9 cellular contexts compared by ENCODE assay signal in the genomic region with DNA sequence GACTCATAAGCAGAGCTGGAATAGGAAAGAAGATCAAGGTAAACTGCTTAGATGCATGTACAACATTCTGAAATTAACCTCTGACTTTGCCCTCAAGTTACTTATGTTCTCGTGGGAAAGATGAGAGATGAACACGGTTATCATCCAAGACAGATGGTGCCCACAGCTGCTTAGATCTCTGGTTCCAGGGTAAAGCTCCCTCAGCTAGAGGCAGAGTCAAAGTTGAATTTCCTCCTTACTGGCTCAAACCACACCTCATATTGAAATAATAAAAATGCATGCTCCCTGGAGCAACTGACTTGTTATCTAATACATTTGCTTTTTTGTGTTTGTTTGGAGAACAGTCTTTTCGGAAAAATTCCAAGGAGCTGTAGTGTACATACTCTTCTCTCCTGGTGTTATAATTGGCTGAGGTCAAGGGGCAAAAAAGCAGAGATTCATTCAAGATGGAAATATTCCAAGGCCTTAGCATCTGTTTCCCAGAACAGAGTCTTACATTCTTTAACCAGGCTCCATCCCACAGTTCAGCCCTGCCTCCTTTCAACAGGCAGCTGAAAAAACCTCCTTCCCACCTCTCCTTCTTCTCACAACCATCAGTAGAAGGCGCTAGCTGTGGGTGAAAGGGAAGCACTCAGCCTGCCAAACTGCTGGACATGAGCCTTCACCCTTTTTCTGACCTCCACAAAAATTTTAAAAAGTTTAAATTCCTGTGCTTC. TPM values are rescaled to one million over a fixed set of nuclear protein-coding genes. Genes with fewer than 3 reads are reported as not detected.
DNase-seq lines count a peak whose midpoint lies in the region; ATAC-seq and TF ChIP-seq lines count a peak whose summit lies in the region.
"Had no signal": no experiment of that assay in that cellular context is flagged by ENCODE, and none has a peak within 500 bp of the region (broad histone marks: within the 10 kb centered on the region; RNA-seq: fewer than 3 reads in every experiment).

No MANE protein-coding gene starts in this region.

- peak overlapping the region; percentile 21 to 78 (median 42) for H3K27ac ChIP-seq in Peyer's patch
- H3K27ac ChIP-seq in CD8-positive, alpha-beta T cell (ENCODE audit: low read depth, low read length), result no peak overlapping the region

- intact Hi-C loops in CD8-positive, alpha-beta T cell (cut with DNase I, micrococcal nuclease), result no loop called here
- intact Hi-C loops in activated T-helper 2 cell treated with anti-CD3 and anti-CD28 coated beads, Interferon-gamma antibody, Interleukin-2, Interleukin-4, amounts not matched to agents 10 μg/mL and 5 μg/mL and 100 μg/mL, durations not matched to agents 14 hours and 24 hours and 36 hours (cut with micrococcal nuclease), result no loop called here

- H3K36me3 ChIP-seq in Peyer's patch, result no peaks in the 10 kb centered on the region
- H3K36me3 ChIP-seq in CD8-positive, alpha-beta T cell (ENCODE audit: insufficient read depth, low read length), result no peaks in the 10 kb centered on the region

- no peaks in the 10 kb centered on the region for H3K9me3 Mint-ChIP-seq in CD8-positive, alpha-beta T cell
- H3K9me3 Mint-ChIP-seq in activated T-helper 2 cell treated with anti-CD3 and anti-CD28 coated beads, Interferon-gamma antibody, Interleukin-2, Interleukin-4, amounts not matched to agents 10 μg/mL and 5 μg/mL and 100 μg/mL, durations not matched to agents 14 hours and 24 hours and 36 hours, result no peaks in the 10 kb centered on the region

- CTCF ChIA-PET in CD8-positive, alpha-beta T cell (lab: Charles Lee), result no interaction called here

- no peaks in the 10 kb centered on the region for H3K4me1 ChIP-seq in Peyer's patch
- H3K4me1 ChIP-seq in CD8-positive, alpha-beta T cell (ENCODE audit: insufficient read depth, low read length), result no peaks in the 10 kb centered on the region

- H3K27me3 ChIP-seq in Peyer's patch, result no peaks in the 10 kb centered on the region
- H3K27me3 ChIP-seq in CD8-positive, alpha-beta T cell (ENCODE audit: insufficient read depth, low read length), result no peaks in the 10 kb centered on the region

- TF ChIP-seq POLR2A in Peyer's patch (IDR thresholded peaks at IDR 0.05), result no peak

- peak; percentile 86 for ATAC-seq in omental fat pad (ENCODE audit: low FRiP score)
- ATAC-seq in CD8-positive, alpha-beta T cell, result no peak
- ATAC-seq in HG03521 (IDR thresholded peaks at IDR 0.05; ENCODE audit: unreplicated experiment), result no peak
- ATAC-seq: K562 had no signal

- peaks cover 8% of the 10 kb centered on the region for H3K27me3 Mint-ChIP-seq in CD8-positive, alpha-beta T cell (ENCODE audit: low read depth)
- peaks cover 4% of the 10 kb centered on the region for H3K27me3 Mint-ChIP-seq in activated T-helper 2 cell treated with anti-CD3 and anti-CD28 coated beads, Interferon-gamma antibody, Interleukin-2, Interleukin-4, amounts not matched to agents 10 μg/mL and 5 μg/mL and 100 μg/mL, durations not matched to agents 14 hours and 24 hours and 36 hours (ENCODE audit: low read depth)

- TF ChIP-seq CTCF in Peyer's patch (IDR thresholded peaks at IDR 0.05), result no peak
- peak; percentile 55 for TF ChIP-seq CTCF in fibroblast of the aortic adventitia (IDR thresholded peaks at IDR 0.05; ENCODE audit: insufficient read depth, low read length)
- TF ChIP-seq CTCF in omental fat pad (IDR thresholded peaks at IDR 0.05), result no peak
- no peak for TF ChIP-seq CTCF in CD8-positive, alpha-beta T cell (IDR thresholded peaks at IDR 0.05)

- DNase-seq in AG08395 (ENCODE audit: low spot score) (peak; percentile 54), Peyer's patch (peak in 1 of 3 donors; percentile 47), fibroblast of the aortic adventitia (ENCODE audit: low read depth) (peak; percentile 99), omental fat pad (ENCODE audit: low spot score) (no peak)
- DNase-seq in CD8-positive, alpha-beta T cell, result no peak
- no peak for DNase-seq in stimulated activated CD8-positive, alpha-beta memory T cell treated with anti-CD3 and anti-CD28 coated beads, Interleukin-4, amount 100 ng/mL, for 48 hours
- DNase-seq in activated T-helper 2 cell treated with anti-CD3 and anti-CD28 coated beads, Interferon-gamma antibody, Interleukin-2, Interleukin-4, amounts not matched to agents 10 μg/mL and 5 μg/mL and 100 μg/mL, durations not matched to agents 14 hours and 24 hours and 36 hours (ENCODE audit: low spot score), result no peak

- POLR2A ChIA-PET in CD8-positive, alpha-beta T cell (lab: Charles Lee), result no interaction called here

- no peak overlapping the region for H3K27ac Mint-ChIP-seq in CD8-positive, alpha-beta T cell
- H3K27ac Mint-ChIP-seq in activated T-helper 2 cell treated with anti-CD3 and anti-CD28 coated beads, Interferon-gamma antibody, Interleukin-2, Interleukin-4, amounts not matched to agents 10 μg/mL and 5 μg/mL and 100 μg/mL, durations not matched to agents 14 hours and 24 hours and 36 hours, result no peak overlapping the region

- H3K4me3 ChIP-seq in Peyer's patch (no peak overlapping the region), fibroblast of the aortic adventitia (ENCODE audit: low read depth, low read length) (no peak overlapping the region)
- H3K4me3 ChIP-seq in CD8-positive, alpha-beta T cell (ENCODE audit: low read depth, low read length), result no peak overlapping the region
- H3K4me3 ChIP-seq: K562 had no signal

- no peaks in the 10 kb centered on the region for H3K36me3 Mint-ChIP-seq in CD8-positive, alpha-beta T cell
- H3K36me3 Mint-ChIP-seq in activated T-helper 2 cell treated with anti-CD3 and anti-CD28 coated beads, Interferon-gamma antibody, Interleukin-2, Interleukin-4, amounts not matched to agents 10 μg/mL and 5 μg/mL and 100 μg/mL, durations not matched to agents 14 hours and 24 hours and 36 hours (ENCODE audit: low read depth), result no peaks in the 10 kb centered on the region

- H3K4me1 Mint-ChIP-seq in CD8-positive, alpha-beta T cell (ENCODE audit: low read depth), result no peaks in the 10 kb centered on the region
- no peaks in the 10 kb centered on the region for H3K4me1 Mint-ChIP-seq in activated T-helper 2 cell treated with anti-CD3 and anti-CD28 coated beads, Interferon-gamma antibody, Interleukin-2, Interleukin-4, amounts not matched to agents 10 μg/mL and 5 μg/mL and 100 μg/mL, durations not matched to agents 14 hours and 24 hours and 36 hours (ENCODE audit: low read depth)

- H3K9me3 ChIP-seq in Peyer's patch, result no peaks in the 10 kb centered on the region
- no peaks in the 10 kb centered on the region for H3K9me3 ChIP-seq in CD8-positive, alpha-beta T cell (ENCODE audit: low read length)

- H3K4me3 Mint-ChIP-seq in CD8-positive, alpha-beta T cell, result no peak overlapping the region
- no peak overlapping the region for H3K4me3 Mint-ChIP-seq in activated T-helper 2 cell treated with anti-CD3 and anti-CD28 coated beads, Interferon-gamma antibody, Interleukin-2, Interleukin-4, amounts not matched to agents 10 μg/mL and 5 μg/mL and 100 μg/mL, durations not matched to agents 14 hours and 24 hours and 36 hours (ENCODE audit: low read depth)

RNA-seq across cellular contexts. Expression of gene FMO2, which starts 43.6 kb away (rescaled TPM):
- total RNA-seq in Peyer's patch, result 1 to 10 TPM; 1.4 to 7.2 (median 4.1) TPM
- total RNA-seq in fibroblast of the aortic adventitia (ENCODE audit: low replicate concordance), result 0.45 and 7.4 TPM in 2 replicates
- total RNA-seq in omental fat pad, result 100 to 1,000 TPM in 2 of 4 donors, 10 to 100 TPM in 2; 36.0 to 179 (median 89.4) TPM
- not detected for total RNA-seq in CD8-positive, alpha-beta T cell
- total RNA-seq in activated T-helper 2 cell treated with anti-CD3 and anti-CD28 coated beads, Interferon-gamma antibody, Interleukin-2, Interleukin-4, amounts not matched to agents 10 μg/mL and 5 μg/mL and 100 μg/mL, durations not matched to agents 14 hours and 24 hours and 36 hours, result not detected in 2 replicates
- total RNA-seq: K562 had no signal

RNA-seq across cellular contexts. Expression of gene FMO3, which starts 50.8 kb away (rescaled TPM):
- total RNA-seq in Peyer's patch (10 to 100 TPM in 1 of 4 donors, 1 to 10 TPM in 1, not detected in 2; 3.2 to 14.0 TPM), fibroblast of the aortic adventitia (ENCODE audit: low replicate concordance) (1.3 TPM in 1 of 2 replicates, not detected in the other), omental fat pad (10 to 100 TPM in 1 of 4 donors, 1 to 10 TPM in 3; 3.2 to 16.5 (median 5.9) TPM)
- total RNA-seq in CD8-positive, alpha-beta T cell, result not detected
- total RNA-seq in activated T-helper 2 cell treated with anti-CD3 and anti-CD28 coated beads, Interferon-gamma antibody, Interleukin-2, Interleukin-4, amounts not matched to agents 10 μg/mL and 5 μg/mL and 100 μg/mL, durations not matched to agents 14 hours and 24 hours and 36 hours, result not detected in 2 replicates
- total RNA-seq: K562 had no signal

Comparison
In these comparisons a context has a peak if more than half of its experiments do, and no peak if none do; other contexts are left out.
1. DNase-seq: peak in AG08395 (single experiment) and fibroblast of the aortic adventitia (single experiment); none in omental fat pad (single experiment), CD8-positive, alpha-beta T cell (0 of 7), stimulated activated CD8-positive, alpha-beta memory T cell treated with anti-CD3 and anti-CD28 coated beads, Interleukin-4, amount 100 ng/mL, for 48 hours (single experiment) and activated T-helper 2 cell treated with anti-CD3 and anti-CD28 coated beads, Interferon-gamma antibody, Interleukin-2, Interleukin-4, amounts not matched to agents 10 μg/mL and 5 μg/mL and 100 μg/mL, durations not matched to agents 14 hours and 24 hours and 36 hours (single experiment).